In the genomic region with DNA sequence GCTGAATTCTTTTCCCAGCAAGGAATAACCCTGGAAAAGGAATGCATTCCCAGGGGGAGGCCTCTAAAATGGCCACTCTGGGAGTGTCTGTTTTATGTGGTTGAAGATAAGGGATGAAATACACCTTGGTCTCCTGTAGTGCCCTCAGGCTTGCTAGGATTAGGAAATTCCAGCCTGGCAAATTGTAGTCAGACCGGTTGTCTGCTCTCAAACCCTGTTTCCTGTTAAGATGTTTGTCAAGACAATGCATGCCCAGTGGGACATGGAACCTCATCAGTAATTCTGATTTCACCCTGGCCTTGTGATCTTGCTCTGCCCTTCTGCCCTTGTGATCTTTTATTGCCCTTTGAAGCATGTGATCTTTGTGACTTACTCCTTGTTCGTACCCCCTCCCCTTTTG, we compare ENCODE assay signal across 1 cellular context.
TF ChIP-seq lines count a peak whose summit lies in the region.

No MANE protein-coding gene starts in this region.

TF ChIP-seq in H1, 55 proteins besides CTCF, POLR2A, EP300 and RAD21:
- TF ChIP-seq GABPA (IDR thresholded peaks at IDR 0.05; ENCODE audit: borderline replicate concordance, insufficient read depth, low read length) (0 out of 2 replicates have a peak, but pooled peaks have one; percentile 21), TEAD4 (IDR thresholded peaks at IDR 0.05; ENCODE audit: low read depth, low read length) (peak; percentile 72), BCL11A (IDR thresholded peaks at IDR 0.05; ENCODE audit: low read depth in 2 of 2, low read length in 2 of 2) (peak in 1 of 2 experiments; percentile 12), TCF12 (IDR thresholded peaks at IDR 0.05; ENCODE audit: low read depth, low read length) (peak; percentile 77; the same call in 1 of the 2 replicates), EGR1 (IDR thresholded peaks at IDR 0.05; ENCODE audit: borderline replicate concordance, low read depth, low read length) (peak; percentile 37; the same call in 1 of the 2 replicates), SP1 (IDR thresholded peaks at IDR 0.05; ENCODE audit: low read depth, low read length) (peak; percentile 72), KDM1A (IDR thresholded peaks at IDR 0.05; ENCODE audit: borderline replicate concordance, low read length) (peak; percentile 75; the same call in 1 of the 2 replicates), YY1 (IDR thresholded peaks at IDR 0.05; ENCODE audit: low read depth, low read length) (peak; percentile 67)
